ENCODE assay signal across 28 cellular contexts in the genomic region with DNA sequence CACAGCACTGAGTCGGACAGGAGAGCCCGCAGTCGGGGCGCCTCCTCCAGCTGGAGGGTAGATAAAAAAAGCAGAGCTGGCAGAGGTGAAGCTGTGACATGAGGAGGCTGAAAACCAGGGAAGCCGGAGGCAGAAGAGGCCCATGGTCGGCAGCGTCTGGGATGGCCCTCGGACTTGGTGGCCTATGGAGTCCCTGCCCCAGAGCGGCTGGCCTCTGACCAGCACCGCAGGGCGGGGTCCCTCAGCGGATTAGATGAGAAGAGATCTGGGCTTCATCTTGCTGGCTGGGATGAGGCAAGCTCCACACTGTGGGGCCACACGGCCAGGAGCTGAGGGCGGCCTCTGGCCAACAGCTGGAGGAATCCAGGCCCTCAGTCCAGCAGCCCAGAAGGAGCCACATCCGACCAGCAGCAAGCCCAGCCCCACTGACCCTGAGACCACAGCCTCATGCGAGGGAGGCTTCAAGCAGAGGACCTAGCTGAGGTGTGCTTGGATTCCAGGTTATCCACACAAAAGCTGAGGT.
"Had no signal": no experiment of that assay in that cellular context is flagged by ENCODE, and none has a peak within 500 bp of the region (broad histone marks: within the 10 kb centered on the region; RNA-seq: fewer than 3 reads in every experiment).

No MANE protein-coding gene starts in this region.

- H3K4me2 ChIP-seq: hepatocyte had no signal

- H3K79me2 ChIP-seq: hepatocyte, parathyroid adenoma had no signal

- H3K36me3 ChIP-seq: cardiac muscle cell, gastrocnemius medialis, right atrium auricular region, thoracic aorta, vagina had no signal

- H3K4me1 Mint-ChIP-seq: activated naive CD4-positive, alpha-beta T cell treated with anti-CD3 and anti-CD28 coated beads, Interleukin-2, amount 10 ng/mL, durations not matched to agents 7 days and 5 days had no signal

- H3K27me3 ChIP-seq: ascending aorta, cardiac muscle cell, gastrocnemius medialis, hepatocyte, right atrium auricular region, vagina had no signal

- H3K27me3 Mint-ChIP-seq: activated CD4-positive, alpha-beta T cell treated with anti-CD3 and anti-CD28 coated beads for 36 hours; activated naive CD4-positive, alpha-beta T cell treated with anti-CD3 and anti-CD28 coated beads, Interleukin-2, amount 10 ng/mL, durations not matched to agents 7 days and 5 days; activated naive CD8-positive, alpha-beta T cell treated with anti-CD3 and anti-CD28 coated beads, Interleukin-2, amount 10 ng/mL, durations not matched to agents 7 days and 5 days; brain; effector memory CD8-positive, alpha-beta T cell had no signal

- H3K27ac Mint-ChIP-seq: activated CD4-positive, alpha-beta T cell treated with anti-CD3 and anti-CD28 coated beads for 36 hours; activated naive CD4-positive, alpha-beta T cell treated with anti-CD3 and anti-CD28 coated beads, Interleukin-2, amount 10 ng/mL, durations not matched to agents 7 days and 5 days; activated naive CD8-positive, alpha-beta T cell treated with anti-CD3 and anti-CD28 coated beads, Interleukin-2, amount 10 ng/mL, durations not matched to agents 7 days and 5 days had no signal

- H3K27ac ChIP-seq: ascending aorta, cardiac muscle cell, gastrocnemius medialis, hepatocyte, parathyroid adenoma, right atrium auricular region, thoracic aorta, vagina had no signal

- H3K9me3 ChIP-seq: gastrocnemius medialis, right atrium auricular region, thoracic aorta, vagina had no signal

- H3K4me1 ChIP-seq: ascending aorta, parathyroid adenoma, right atrium auricular region, vagina had no signal

- H3K4me3 Mint-ChIP-seq: activated CD4-positive, alpha-beta T cell treated with anti-CD3 and anti-CD28 coated beads for 36 hours; activated naive CD4-positive, alpha-beta T cell treated with anti-CD3 and anti-CD28 coated beads, Interleukin-2, amount 10 ng/mL, durations not matched to agents 7 days and 5 days; activated naive CD8-positive, alpha-beta T cell treated with anti-CD3 and anti-CD28 coated beads, Interleukin-2, amount 10 ng/mL, durations not matched to agents 7 days and 5 days; brain; effector memory CD8-positive, alpha-beta T cell had no signal

- DNase-seq: activated CD4-positive, alpha-beta T cell treated with anti-CD3 and anti-CD28 coated beads for 36 hours; activated CD4-positive, alpha-beta T cell treated with anti-CD3 and anti-CD28 coated beads, Interleukin-2, amount 50 U/mL, for 48 hours; activated CD4-positive, CD25-positive, alpha-beta regulatory T cell; activated CD8-positive, alpha-beta memory T cell treated with anti-CD3 and anti-CD28 coated beads for 24 hours; activated gamma-delta T cell; activated naive CD4-positive, alpha-beta T cell treated with anti-CD3 and anti-CD28 coated beads, Interleukin-2, amount 10 ng/mL, durations not matched to agents 7 days and 5 days; activated naive CD8-positive, alpha-beta T cell treated with anti-CD3 and anti-CD28 coated beads, Interleukin-2, amount 10 ng/mL, durations not matched to agents 7 days and 5 days; activated T-cell treated with anti-CD3 and anti-CD28 coated beads, Interleukin-2, amount 50 U/mL, for 1 hour; cortex of kidney; effector memory CD8-positive, alpha-beta T cell; erythroblast; gastrocnemius medialis; glutamatergic neuron; left cardiac atrium; mammary epithelial cell; stimulated activated CD4-positive, alpha-beta T cell treated with anti-CD3 and anti-CD28 coated beads, Interleukin-15, amount 100 ng/mL, for 24 hours; stimulated activated CD4-positive, alpha-beta T cell treated with anti-CD3 and anti-CD28 coated beads, Interleukin-2, amount 100 ng/mL, for 24 hours; stimulated activated naive CD4-positive, alpha-beta T cell treated with Interleukin-2 at 50 U/mL for 16 hours; T-helper 1 cell; trophoblast cell had no signal

- ATAC-seq: activated CD4-positive, alpha-beta T cell treated with anti-CD3 and anti-CD28 coated beads for 36 hours; effector memory CD8-positive, alpha-beta T cell; gastrocnemius medialis; left cardiac atrium had no signal

- H3K4me3 ChIP-seq: ascending aorta, cardiac muscle cell, gastrocnemius medialis, hepatocyte, right atrium auricular region, thoracic aorta, vagina had no signal

- H3K9me3 Mint-ChIP-seq: activated naive CD4-positive, alpha-beta T cell treated with anti-CD3 and anti-CD28 coated beads, Interleukin-2, amount 10 ng/mL, durations not matched to agents 7 days and 5 days; activated naive CD8-positive, alpha-beta T cell treated with anti-CD3 and anti-CD28 coated beads, Interleukin-2, amount 10 ng/mL, durations not matched to agents 7 days and 5 days; effector memory CD8-positive, alpha-beta T cell had no signal

- H2AFZ ChIP-seq: hepatocyte, parathyroid adenoma had no signal
